20 cellular contexts compared by ENCODE assay signal in genomic region chr13:26046639-26047038, GRCh38. TPM values are rescaled to one million over a fixed set of nuclear protein-coding genes. Genes with fewer than 3 reads are reported as not detected.
DNase-seq lines count a peak whose midpoint lies in the region; ATAC-seq and TF ChIP-seq lines count a peak whose summit lies in the region.
"Had no signal": no experiment of that assay in that cellular context is flagged by ENCODE, and none has a peak within 500 bp of the region (broad histone marks: within the 10 kb centered on the region; RNA-seq: fewer than 3 reads in every experiment).

No MANE protein-coding gene starts in this region.

- no peak for DNase-seq in endodermal cell
- DNase-seq in stimulated activated effector memory CD8-positive, alpha-beta T cell treated with anti-CD3 and anti-CD28 coated beads, Interleukin-12 subunit alpha, Interleukin-12 subunit beta, amount 100 ng/mL, for 72 hours (ENCODE audit: low spot score in 2 of 2) = no peak
- no peak for DNase-seq in CD4-positive, alpha-beta memory T cell
- no peak for DNase-seq in medulla oblongata (ENCODE audit: extremely low spot score)
- DNase-seq in NCI-H226 = no peak
- DNase-seq: ACHN; CD4-positive, alpha-beta T cell; DMS153; DMS79; GF-D8; GM23248; KBM-7 had no signal

- 94 to 98% methylated on average over 13 to 16 of the region's 16 CpGs for WGBS in endodermal cell (ENCODE audit: insufficient coverage in 1 of 2, insufficient read length in 1 of 2), 2 experiments

- H3K27ac ChIP-seq in KOPT-K1 (ENCODE audit: low read depth, low read length, poor library complexity, severe bottlenecking) (peak overlapping the region; percentile 73), endodermal cell (ENCODE audit: low read depth, low read length) (no peak overlapping the region)
- H3K27ac ChIP-seq in CD4-positive, alpha-beta memory T cell (ENCODE audit: low read depth, low read length) = no peak overlapping the region
- H3K27ac ChIP-seq: C4-2B, GM23248 had no signal

- TF ChIP-seq CTCF in endodermal cell (conservative IDR thresholded peaks at IDR 0.05) (no peak), nephron (IDR thresholded peaks at IDR 0.05; ENCODE audit: unreplicated experiment in 3 of 3) (no peak)

- H3K4me1 Mint-ChIP-seq in endodermal cell (peaks cover 7% of the 10 kb centered on the region), nephron (peaks cover 29% of the 10 kb centered on the region)
- no peaks in the 10 kb centered on the region for H3K4me1 Mint-ChIP-seq in stimulated activated effector memory CD8-positive, alpha-beta T cell treated with anti-CD3 and anti-CD28 coated beads, Interleukin-12 subunit alpha, Interleukin-12 subunit beta, amount 100 ng/mL, for 72 hours
- H3K4me1 Mint-ChIP-seq in CD4-positive, alpha-beta memory T cell = peaks cover 5 to 22% (median 14%) of the 10 kb centered on the region in 4 donors
- H3K4me1 Mint-ChIP-seq: IgD-negative memory B cell had no signal

- no peaks in the 10 kb centered on the region for H3K9me3 ChIP-seq in KOPT-K1 (ENCODE audit: insufficient read depth, low read length, poor library complexity, severe bottlenecking)
- no peaks in the 10 kb centered on the region for H3K9me3 ChIP-seq in endodermal cell (ENCODE audit: control insufficient read depth, low read length)
- H3K9me3 ChIP-seq in CD4-positive, alpha-beta memory T cell (ENCODE audit: control insufficient read depth in 1 of 2, low read length in 2 of 2) = no peaks in the 10 kb centered on the region
- H3K9me3 ChIP-seq: HAP-1 had no signal

- H3K9me3 Mint-ChIP-seq in endodermal cell = no peaks in the 10 kb centered on the region
- no peaks in the 10 kb centered on the region for H3K9me3 Mint-ChIP-seq in nephron
- H3K9me3 Mint-ChIP-seq in stimulated activated effector memory CD8-positive, alpha-beta T cell treated with anti-CD3 and anti-CD28 coated beads, Interleukin-12 subunit alpha, Interleukin-12 subunit beta, amount 100 ng/mL, for 72 hours = no peaks in the 10 kb centered on the region
- H3K9me3 Mint-ChIP-seq in CD4-positive, alpha-beta memory T cell = no peaks in the 10 kb centered on the region
- H3K9me3 Mint-ChIP-seq: CD4-positive, alpha-beta T cell had no signal

- CTCF ChIA-PET in CD4-positive, alpha-beta memory T cell (lab: Charles Lee; ENCODE audit: partially characterized antibody) = no interaction called here

- peak overlapping the region; percentile 92 for H3K4me3 ChIP-seq in endodermal cell (ENCODE audit: low read length)
- no peak overlapping the region for H3K4me3 ChIP-seq in CD4-positive, alpha-beta memory T cell (ENCODE audit: low read length in 2 of 2)
- H3K4me3 ChIP-seq: GM23248, HAP-1 had no signal

- H3K27me3 ChIP-seq in endodermal cell (ENCODE audit: control insufficient read depth, insufficient read depth, low read length, poor library complexity, severe bottlenecking) = no peaks in the 10 kb centered on the region
- peaks cover 16% of the 10 kb centered on the region for H3K27me3 ChIP-seq in CD4-positive, alpha-beta memory T cell (ENCODE audit: insufficient read depth, low read length)

- H3K4me3 Mint-ChIP-seq in endodermal cell (peak overlapping the region; percentile 96), nephron (peak overlapping the region in 2 of 3 experiments; percentile 10 to 87)
- H3K4me3 Mint-ChIP-seq in stimulated activated effector memory CD8-positive, alpha-beta T cell treated with anti-CD3 and anti-CD28 coated beads, Interleukin-12 subunit alpha, Interleukin-12 subunit beta, amount 100 ng/mL, for 72 hours = no peak overlapping the region
- no peak overlapping the region for H3K4me3 Mint-ChIP-seq in CD4-positive, alpha-beta memory T cell
- H3K4me3 Mint-ChIP-seq: CD4-positive, alpha-beta T cell; IgD-negative memory B cell had no signal

- no peaks in the 10 kb centered on the region for H3K4me1 ChIP-seq in endodermal cell (ENCODE audit: control insufficient read depth, insufficient read depth, low read length)
- H3K4me1 ChIP-seq in CD4-positive, alpha-beta memory T cell (ENCODE audit: insufficient read depth, low read length) = peaks cover 15% of the 10 kb centered on the region

- intact Hi-C loops in CD4-positive, alpha-beta memory T cell (cut with micrococcal nuclease) = no loop called here

- H3K9ac ChIP-seq in endodermal cell (ENCODE audit: extremely low read depth, low read length, poor library complexity, severe bottlenecking) = no peak overlapping the region
- H3K9ac ChIP-seq: GM23248 had no signal

- H3K27me3 Mint-ChIP-seq in endodermal cell (ENCODE audit: insufficient read depth) = peaks cover 3% of the 10 kb centered on the region
- peaks cover 25% of the 10 kb centered on the region for H3K27me3 Mint-ChIP-seq in nephron (ENCODE audit: low read depth)
- peaks cover 14 to 16% of the 10 kb centered on the region in 2 donors for H3K27me3 Mint-ChIP-seq in CD4-positive, alpha-beta memory T cell

- POLR2A ChIA-PET in CD4-positive, alpha-beta memory T cell (lab: Charles Lee; ENCODE audit: partially characterized antibody) = no interaction called here

- peak; percentile 24 for ATAC-seq in stimulated activated effector memory CD8-positive, alpha-beta T cell treated with anti-CD3 and anti-CD28 coated beads, Interleukin-12 subunit alpha, Interleukin-12 subunit beta, amount 100 ng/mL, for 72 hours
- no peak for ATAC-seq in GM18520 (IDR thresholded peaks at IDR 0.05; ENCODE audit: unreplicated experiment)

- no peak overlapping the region for H3K27ac Mint-ChIP-seq in endodermal cell
- no peak overlapping the region for H3K27ac Mint-ChIP-seq in nephron
- no peak overlapping the region for H3K27ac Mint-ChIP-seq in stimulated activated effector memory CD8-positive, alpha-beta T cell treated with anti-CD3 and anti-CD28 coated beads, Interleukin-12 subunit alpha, Interleukin-12 subunit beta, amount 100 ng/mL, for 72 hours
- no peak overlapping the region for H3K27ac Mint-ChIP-seq in CD4-positive, alpha-beta memory T cell
- H3K27ac Mint-ChIP-seq: CD4-positive, alpha-beta T cell; IgD-negative memory B cell had no signal

- H3K36me3 ChIP-seq in KOPT-K1 (ENCODE audit: insufficient read depth, low read length) = peaks cover 60% of the 10 kb centered on the region
- H3K36me3 ChIP-seq in endodermal cell (ENCODE audit: control insufficient read depth, insufficient read depth, low read length) = peaks cover 45% of the 10 kb centered on the region
- H3K36me3 ChIP-seq in CD4-positive, alpha-beta memory T cell (ENCODE audit: insufficient read depth, low read length) = no peaks in the 10 kb centered on the region
- H3K36me3 ChIP-seq: HAP-1 had no signal

- H3K36me3 Mint-ChIP-seq in endodermal cell (ENCODE audit: low read depth) (peaks cover 59% of the 10 kb centered on the region), nephron (ENCODE audit: low read depth) (peaks cover 24% of the 10 kb centered on the region)
- no peaks in the 10 kb centered on the region for H3K36me3 Mint-ChIP-seq in stimulated activated effector memory CD8-positive, alpha-beta T cell treated with anti-CD3 and anti-CD28 coated beads, Interleukin-12 subunit alpha, Interleukin-12 subunit beta, amount 100 ng/mL, for 72 hours
- H3K36me3 Mint-ChIP-seq in CD4-positive, alpha-beta memory T cell = no peaks in the 10 kb centered on the region
- H3K36me3 Mint-ChIP-seq: IgD-negative memory B cell had no signal

RNA-seq across cellular contexts. Expression of gene SHISA2, which starts 5.2 kb away (rescaled TPM):
- total RNA-seq in endodermal cell = 100 to 1,000 TPM; 195 to 292 TPM
- 18.0 TPM for polyA plus RNA-seq in endodermal cell (2013, experiment 1 of 2)
- 19.7 TPM for polyA plus RNA-seq in endodermal cell (2013, experiment 2 of 2)
- total RNA-seq in CD4-positive, alpha-beta memory T cell = under 1 TPM; 0.36 to 0.58 TPM
- under 1 TPM in 1 of 2 donors, not detected in 1; 0.32 TPM for polyA plus RNA-seq in CD4-positive, alpha-beta memory T cell
- total RNA-seq: H4 had no signal
- polyA plus RNA-seq: BJ, IgD-negative memory B cell had no signal

Comparison
In these comparisons a context has a peak if more than half of its experiments do, and no peak if none do; other contexts are left out.
1. H3K4me3 Mint-ChIP-seq: peak in endodermal cell (single experiment) and nephron (2 of 3); none in stimulated activated effector memory CD8-positive, alpha-beta T cell treated with anti-CD3 and anti-CD28 coated beads, Interleukin-12 subunit alpha, Interleukin-12 subunit beta, amount 100 ng/mL, for 72 hours (single experiment) and CD4-positive, alpha-beta memory T cell (0 of 8).
2. RNA of gene SHISA2, which starts 5.2 kb away (total RNA-seq): 195 to 292 TPM in endodermal cell; 0.36 to 0.58 TPM in CD4-positive, alpha-beta memory T cell; every median in the first group is over 100 times any median in the second.